In the genomic region with DNA sequence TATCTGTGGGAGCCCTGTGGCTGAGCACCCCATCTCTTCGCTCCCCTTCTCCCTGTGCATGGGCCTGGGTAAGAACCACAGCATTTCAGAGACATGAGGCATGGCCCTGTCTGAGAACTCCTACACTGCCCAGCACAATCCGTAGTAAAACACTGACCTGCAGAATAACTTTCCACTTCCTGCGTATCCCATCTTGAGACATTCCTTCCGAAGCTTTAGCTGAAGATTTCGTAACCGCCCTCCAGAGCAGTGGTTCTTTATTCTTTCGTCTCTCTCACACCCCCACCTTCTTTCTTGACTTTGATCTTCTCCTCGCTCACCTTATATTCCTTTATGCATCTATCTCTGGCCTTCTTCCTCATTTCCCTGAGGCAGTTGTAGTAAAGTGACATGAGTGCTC, we compare ENCODE assay signal across 24 cellular contexts.
"Had no signal": no experiment of that assay in that cellular context is flagged by ENCODE, and none has a peak within 500 bp of the region (broad histone marks: within the 10 kb centered on the region; RNA-seq: fewer than 3 reads in every experiment).

No MANE protein-coding gene starts in this region.

- H3K9ac ChIP-seq: parathyroid adenoma had no signal

- H3K9me3 ChIP-seq: heart left ventricle, left ventricle myocardium inferior, neutrophil, psoas muscle, right lobe of liver, suprapubic skin, thoracic aorta, tibial artery, upper lobe of right lung had no signal

- H3K4me3 Mint-ChIP-seq: naive thymus-derived CD8-positive, alpha-beta T cell; nephron; neural crest cell; stimulated activated effector memory CD8-positive, alpha-beta T cell treated with anti-CD3 and anti-CD28 coated beads, Interleukin-12 subunit alpha, Interleukin-12 subunit beta, amount 100 ng/mL, for 72 hours; stimulated activated naive CD8-positive, alpha-beta T cell treated with anti-CD3 and anti-CD28 coated beads, Interleukin-15, Interleukin-2, amounts not matched to agents 100 ng/mL and 50 ng/mL, for 24 hours had no signal

- ATAC-seq: heart left ventricle; naive thymus-derived CD8-positive, alpha-beta T cell; psoas muscle; right lobe of liver; stimulated activated effector memory CD8-positive, alpha-beta T cell treated with anti-CD3 and anti-CD28 coated beads, Interleukin-12 subunit alpha, Interleukin-12 subunit beta, amount 100 ng/mL, for 72 hours; upper lobe of right lung had no signal

- H2AFZ ChIP-seq: parathyroid adenoma had no signal

- H3K36me3 ChIP-seq: heart left ventricle, left ventricle myocardium inferior, neutrophil, right lobe of liver, suprapubic skin, thoracic aorta, tibial artery, upper lobe of right lung had no signal

- H3K4me1 ChIP-seq: heart left ventricle, left ventricle myocardium inferior, parathyroid adenoma, psoas muscle, right lobe of liver, suprapubic skin, tibial artery, upper lobe of right lung had no signal

- H3K4me3 ChIP-seq: heart left ventricle, left ventricle myocardium inferior, lung, psoas muscle, right lobe of liver, suprapubic skin, thoracic aorta, tibial artery, upper lobe of right lung had no signal

- H3K9me3 Mint-ChIP-seq: nephron; neural crest cell; stimulated activated effector memory CD8-positive, alpha-beta T cell treated with anti-CD3 and anti-CD28 coated beads, Interleukin-12 subunit alpha, Interleukin-12 subunit beta, amount 100 ng/mL, for 72 hours; stimulated activated naive CD8-positive, alpha-beta T cell treated with anti-CD3 and anti-CD28 coated beads, Interleukin-15, Interleukin-2, amounts not matched to agents 100 ng/mL and 50 ng/mL, for 24 hours had no signal

- H3K27ac ChIP-seq: heart left ventricle, left ventricle myocardium inferior, neutrophil, parathyroid adenoma, psoas muscle, right lobe of liver, suprapubic skin, thoracic aorta, tibial artery, upper lobe of right lung had no signal

- H3K36me3 Mint-ChIP-seq: naive thymus-derived CD8-positive, alpha-beta T cell; stimulated activated effector memory CD8-positive, alpha-beta T cell treated with anti-CD3 and anti-CD28 coated beads, Interleukin-12 subunit alpha, Interleukin-12 subunit beta, amount 100 ng/mL, for 72 hours had no signal

- H3K27me3 ChIP-seq: heart left ventricle, neutrophil, right lobe of liver, suprapubic skin, tibial artery, upper lobe of right lung had no signal

- DNase-seq: heart left ventricle; hypothalamus; islet precursor cell; left ventricle myocardium inferior; naive thymus-derived CD8-positive, alpha-beta T cell; occipital lobe; psoas muscle; right lobe of liver; stimulated activated CD4-positive, alpha-beta T cell treated with anti-CD3 and anti-CD28 coated beads, Interleukin-12 subunit alpha, Interleukin-12 subunit beta, amount 100 ng/mL, for 4 hours; stimulated activated CD4-positive, alpha-beta T cell treated with anti-CD3 and anti-CD28 coated beads, Interleukin-15, amount 100 ng/mL, for 24 hours; stimulated activated CD4-positive, alpha-beta T cell treated with anti-CD3 and anti-CD28 coated beads, Interleukin-2, amount 100 ng/mL, for 24 hours; stimulated activated CD4-positive, alpha-beta T cell treated with anti-CD3 and anti-CD28 coated beads, Interleukin-4, amount 100 ng/mL, for 1 hour; stimulated activated naive CD4-positive, alpha-beta T cell; tibial artery; upper lobe of right lung had no signal

- H3K27ac Mint-ChIP-seq: naive thymus-derived CD8-positive, alpha-beta T cell; nephron; stimulated activated effector memory CD8-positive, alpha-beta T cell treated with anti-CD3 and anti-CD28 coated beads, Interleukin-12 subunit alpha, Interleukin-12 subunit beta, amount 100 ng/mL, for 72 hours; stimulated activated naive CD8-positive, alpha-beta T cell treated with anti-CD3 and anti-CD28 coated beads, Interleukin-15, Interleukin-2, amounts not matched to agents 100 ng/mL and 50 ng/mL, for 24 hours had no signal

- H3K4me1 Mint-ChIP-seq: naive thymus-derived CD8-positive, alpha-beta T cell; stimulated activated effector memory CD8-positive, alpha-beta T cell treated with anti-CD3 and anti-CD28 coated beads, Interleukin-12 subunit alpha, Interleukin-12 subunit beta, amount 100 ng/mL, for 72 hours had no signal

- H3K79me2 ChIP-seq: parathyroid adenoma had no signal

- H3K27me3 Mint-ChIP-seq: stimulated activated naive CD8-positive, alpha-beta T cell treated with anti-CD3 and anti-CD28 coated beads, Interleukin-15, Interleukin-2, amounts not matched to agents 100 ng/mL and 50 ng/mL, for 24 hours had no signal
